Comparison of ENCODE assay signal across 1 cellular context in the genomic region with DNA sequence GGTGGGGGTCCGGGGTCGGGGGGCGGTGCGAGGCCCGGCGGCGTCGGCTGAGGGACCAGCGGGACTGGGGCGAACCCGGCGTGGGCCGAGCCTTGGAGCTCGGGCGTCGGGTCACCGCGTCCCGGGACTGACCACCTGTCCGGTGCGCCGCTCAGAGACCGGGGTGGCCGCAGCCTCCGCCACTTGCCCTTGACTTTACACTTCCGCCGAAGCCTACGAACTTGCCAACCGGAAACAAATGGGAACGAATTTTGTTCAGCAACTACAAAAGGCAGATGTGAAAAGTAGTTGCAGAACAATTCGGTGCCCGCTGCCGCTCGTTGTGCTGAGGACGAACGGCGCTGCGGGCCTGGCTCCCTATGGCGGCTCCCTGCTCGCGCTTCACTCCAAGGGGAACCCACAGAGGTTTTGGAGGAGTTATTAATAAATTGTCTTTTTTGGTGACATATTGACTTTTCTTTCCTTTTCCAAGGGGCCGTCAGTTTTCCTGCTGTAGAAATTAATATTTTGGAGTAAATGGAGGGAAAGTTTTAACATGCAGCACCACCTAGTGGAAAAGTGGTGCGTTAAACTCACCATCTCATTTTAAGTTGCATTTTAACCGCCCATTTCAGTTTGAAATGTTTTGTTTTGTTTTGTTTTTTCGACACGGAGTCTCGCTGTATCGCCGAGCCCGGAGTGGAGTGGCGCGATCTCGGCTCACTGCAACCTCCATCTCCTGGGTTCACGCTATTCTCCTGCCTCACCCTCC.
TF ChIP-seq lines count a peak whose summit lies in the region.

No MANE protein-coding gene starts in this region.

TF ChIP-seq in HepG2, 621 proteins besides CTCF, POLR2A, EP300 and RAD21 (continued from another document and continues in another):
- TF ChIP-seq, protein P1, sequence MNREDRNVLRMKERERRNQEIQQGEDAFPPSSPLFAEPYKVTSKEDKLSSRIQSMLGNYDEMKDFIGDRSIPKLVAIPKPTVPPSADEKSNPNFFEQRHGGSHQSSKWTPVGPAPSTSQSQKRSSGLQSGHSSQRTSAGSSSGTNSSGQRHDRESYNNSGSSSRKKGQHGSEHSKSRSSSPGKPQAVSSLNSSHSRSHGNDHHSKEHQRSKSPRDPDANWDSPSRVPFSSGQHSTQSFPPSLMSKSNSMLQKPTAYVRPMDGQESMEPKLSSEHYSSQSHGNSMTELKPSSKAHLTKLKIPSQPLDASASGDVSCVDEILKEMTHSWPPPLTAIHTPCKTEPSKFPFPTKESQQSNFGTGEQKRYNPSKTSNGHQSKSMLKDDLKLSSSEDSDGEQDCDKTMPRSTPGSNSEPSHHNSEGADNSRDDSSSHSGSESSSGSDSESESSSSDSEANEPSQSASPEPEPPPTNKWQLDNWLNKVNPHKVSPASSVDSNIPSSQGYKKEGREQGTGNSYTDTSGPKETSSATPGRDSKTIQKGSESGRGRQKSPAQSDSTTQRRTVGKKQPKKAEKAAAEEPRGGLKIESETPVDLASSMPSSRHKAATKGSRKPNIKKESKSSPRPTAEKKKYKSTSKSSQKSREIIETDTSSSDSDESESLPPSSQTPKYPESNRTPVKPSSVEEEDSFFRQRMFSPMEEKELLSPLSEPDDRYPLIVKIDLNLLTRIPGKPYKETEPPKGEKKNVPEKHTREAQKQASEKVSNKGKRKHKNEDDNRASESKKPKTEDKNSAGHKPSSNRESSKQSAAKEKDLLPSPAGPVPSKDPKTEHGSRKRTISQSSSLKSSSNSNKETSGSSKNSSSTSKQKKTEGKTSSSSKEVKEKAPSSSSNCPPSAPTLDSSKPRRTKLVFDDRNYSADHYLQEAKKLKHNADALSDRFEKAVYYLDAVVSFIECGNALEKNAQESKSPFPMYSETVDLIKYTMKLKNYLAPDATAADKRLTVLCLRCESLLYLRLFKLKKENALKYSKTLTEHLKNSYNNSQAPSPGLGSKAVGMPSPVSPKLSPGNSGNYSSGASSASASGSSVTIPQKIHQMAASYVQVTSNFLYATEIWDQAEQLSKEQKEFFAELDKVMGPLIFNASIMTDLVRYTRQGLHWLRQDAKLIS (CRISPR knock-in tag; IDR thresholded peaks at IDR 0.05) = no peak
- TF ChIP-seq, protein P2, sequence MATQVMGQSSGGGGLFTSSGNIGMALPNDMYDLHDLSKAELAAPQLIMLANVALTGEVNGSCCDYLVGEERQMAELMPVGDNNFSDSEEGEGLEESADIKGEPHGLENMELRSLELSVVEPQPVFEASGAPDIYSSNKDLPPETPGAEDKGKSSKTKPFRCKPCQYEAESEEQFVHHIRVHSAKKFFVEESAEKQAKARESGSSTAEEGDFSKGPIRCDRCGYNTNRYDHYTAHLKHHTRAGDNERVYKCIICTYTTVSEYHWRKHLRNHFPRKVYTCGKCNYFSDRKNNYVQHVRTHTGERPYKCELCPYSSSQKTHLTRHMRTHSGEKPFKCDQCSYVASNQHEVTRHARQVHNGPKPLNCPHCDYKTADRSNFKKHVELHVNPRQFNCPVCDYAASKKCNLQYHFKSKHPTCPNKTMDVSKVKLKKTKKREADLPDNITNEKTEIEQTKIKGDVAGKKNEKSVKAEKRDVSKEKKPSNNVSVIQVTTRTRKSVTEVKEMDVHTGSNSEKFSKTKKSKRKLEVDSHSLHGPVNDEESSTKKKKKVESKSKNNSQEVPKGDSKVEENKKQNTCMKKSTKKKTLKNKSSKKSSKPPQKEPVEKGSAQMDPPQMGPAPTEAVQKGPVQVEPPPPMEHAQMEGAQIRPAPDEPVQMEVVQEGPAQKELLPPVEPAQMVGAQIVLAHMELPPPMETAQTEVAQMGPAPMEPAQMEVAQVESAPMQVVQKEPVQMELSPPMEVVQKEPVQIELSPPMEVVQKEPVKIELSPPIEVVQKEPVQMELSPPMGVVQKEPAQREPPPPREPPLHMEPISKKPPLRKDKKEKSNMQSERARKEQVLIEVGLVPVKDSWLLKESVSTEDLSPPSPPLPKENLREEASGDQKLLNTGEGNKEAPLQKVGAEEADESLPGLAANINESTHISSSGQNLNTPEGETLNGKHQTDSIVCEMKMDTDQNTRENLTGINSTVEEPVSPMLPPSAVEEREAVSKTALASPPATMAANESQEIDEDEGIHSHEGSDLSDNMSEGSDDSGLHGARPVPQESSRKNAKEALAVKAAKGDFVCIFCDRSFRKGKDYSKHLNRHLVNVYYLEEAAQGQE (IDR thresholded peaks at IDR 0.05; ENCODE audit: borderline replicate concordance in 1 of 2, low read depth in 1 of 2, low read length in 2 of 2) = no peak
- TF ChIP-seq, protein P3, sequence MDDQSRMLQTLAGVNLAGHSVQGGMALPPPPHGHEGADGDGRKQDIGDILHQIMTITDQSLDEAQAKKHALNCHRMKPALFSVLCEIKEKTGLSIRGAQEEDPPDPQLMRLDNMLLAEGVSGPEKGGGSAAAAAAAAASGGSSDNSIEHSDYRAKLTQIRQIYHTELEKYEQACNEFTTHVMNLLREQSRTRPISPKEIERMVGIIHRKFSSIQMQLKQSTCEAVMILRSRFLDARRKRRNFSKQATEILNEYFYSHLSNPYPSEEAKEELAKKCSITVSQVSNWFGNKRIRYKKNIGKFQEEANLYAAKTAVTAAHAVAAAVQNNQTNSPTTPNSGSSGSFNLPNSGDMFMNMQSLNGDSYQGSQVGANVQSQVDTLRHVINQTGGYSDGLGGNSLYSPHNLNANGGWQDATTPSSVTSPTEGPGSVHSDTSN (CRISPR knock-in tag; IDR thresholded peaks at IDR 0.05; ENCODE audit: borderline replicate concordance) = 0 out of 2 replicates have a peak, but pooled peaks have one; percentile 10
- TF ChIP-seq, protein P4, sequence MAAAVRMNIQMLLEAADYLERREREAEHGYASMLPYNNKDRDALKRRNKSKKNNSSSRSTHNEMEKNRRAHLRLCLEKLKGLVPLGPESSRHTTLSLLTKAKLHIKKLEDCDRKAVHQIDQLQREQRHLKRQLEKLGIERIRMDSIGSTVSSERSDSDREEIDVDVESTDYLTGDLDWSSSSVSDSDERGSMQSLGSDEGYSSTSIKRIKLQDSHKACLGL (CRISPR knock-in tag; IDR thresholded peaks at IDR 0.05) = no peak
- TF ChIP-seq, protein P5, sequence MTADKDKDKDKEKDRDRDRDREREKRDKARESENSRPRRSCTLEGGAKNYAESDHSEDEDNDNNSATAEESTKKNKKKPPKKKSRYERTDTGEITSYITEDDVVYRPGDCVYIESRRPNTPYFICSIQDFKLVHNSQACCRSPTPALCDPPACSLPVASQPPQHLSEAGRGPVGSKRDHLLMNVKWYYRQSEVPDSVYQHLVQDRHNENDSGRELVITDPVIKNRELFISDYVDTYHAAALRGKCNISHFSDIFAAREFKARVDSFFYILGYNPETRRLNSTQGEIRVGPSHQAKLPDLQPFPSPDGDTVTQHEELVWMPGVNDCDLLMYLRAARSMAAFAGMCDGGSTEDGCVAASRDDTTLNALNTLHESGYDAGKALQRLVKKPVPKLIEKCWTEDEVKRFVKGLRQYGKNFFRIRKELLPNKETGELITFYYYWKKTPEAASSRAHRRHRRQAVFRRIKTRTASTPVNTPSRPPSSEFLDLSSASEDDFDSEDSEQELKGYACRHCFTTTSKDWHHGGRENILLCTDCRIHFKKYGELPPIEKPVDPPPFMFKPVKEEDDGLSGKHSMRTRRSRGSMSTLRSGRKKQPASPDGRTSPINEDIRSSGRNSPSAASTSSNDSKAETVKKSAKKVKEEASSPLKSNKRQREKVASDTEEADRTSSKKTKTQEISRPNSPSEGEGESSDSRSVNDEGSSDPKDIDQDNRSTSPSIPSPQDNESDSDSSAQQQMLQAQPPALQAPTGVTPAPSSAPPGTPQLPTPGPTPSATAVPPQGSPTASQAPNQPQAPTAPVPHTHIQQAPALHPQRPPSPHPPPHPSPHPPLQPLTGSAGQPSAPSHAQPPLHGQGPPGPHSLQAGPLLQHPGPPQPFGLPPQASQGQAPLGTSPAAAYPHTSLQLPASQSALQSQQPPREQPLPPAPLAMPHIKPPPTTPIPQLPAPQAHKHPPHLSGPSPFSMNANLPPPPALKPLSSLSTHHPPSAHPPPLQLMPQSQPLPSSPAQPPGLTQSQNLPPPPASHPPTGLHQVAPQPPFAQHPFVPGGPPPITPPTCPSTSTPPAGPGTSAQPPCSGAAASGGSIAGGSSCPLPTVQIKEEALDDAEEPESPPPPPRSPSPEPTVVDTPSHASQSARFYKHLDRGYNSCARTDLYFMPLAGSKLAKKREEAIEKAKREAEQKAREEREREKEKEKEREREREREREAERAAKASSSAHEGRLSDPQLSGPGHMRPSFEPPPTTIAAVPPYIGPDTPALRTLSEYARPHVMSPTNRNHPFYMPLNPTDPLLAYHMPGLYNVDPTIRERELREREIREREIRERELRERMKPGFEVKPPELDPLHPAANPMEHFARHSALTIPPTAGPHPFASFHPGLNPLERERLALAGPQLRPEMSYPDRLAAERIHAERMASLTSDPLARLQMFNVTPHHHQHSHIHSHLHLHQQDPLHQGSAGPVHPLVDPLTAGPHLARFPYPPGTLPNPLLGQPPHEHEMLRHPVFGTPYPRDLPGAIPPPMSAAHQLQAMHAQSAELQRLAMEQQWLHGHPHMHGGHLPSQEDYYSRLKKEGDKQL (CRISPR knock-in tag; IDR thresholded peaks at IDR 0.05; ENCODE audit: low read depth) = no peak
- TF ChIP-seq ZNF484 (CRISPR knock-in tag; IDR thresholded peaks at IDR 0.05; ENCODE audit: borderline replicate concordance, low read depth) (no peak), ZNF446 (CRISPR knock-in tag; IDR thresholded peaks at IDR 0.05) (no peak), SNAI1 (CRISPR knock-in tag; IDR thresholded peaks at IDR 0.05; ENCODE audit: borderline replicate concordance) (no peak), MIER3 (CRISPR knock-in tag; IDR thresholded peaks at IDR 0.05; ENCODE audit: borderline replicate concordance) (no peak), SMYD3 (CRISPR knock-in tag; IDR thresholded peaks at IDR 0.05) (0 out of 2 replicates have a peak, but pooled peaks have one; percentile 39), CEBPB (IDR thresholded peaks at IDR 0.05; ENCODE audit: borderline replicate concordance, low read depth, low read length) (no peak), ZKSCAN5 (CRISPR knock-in tag; IDR thresholded peaks at IDR 0.05) (no peak), CHD4 (IDR thresholded peaks at IDR 0.05; ENCODE audit: borderline replicate concordance, low read length) (no peak), ARID2 (CRISPR knock-in tag; IDR thresholded peaks at IDR 0.05; ENCODE audit: borderline replicate concordance) (0 out of 2 replicates have a peak, but pooled peaks have one; percentile 57), SOX5 (CRISPR knock-in tag; IDR thresholded peaks at IDR 0.05; ENCODE audit: borderline replicate concordance) (no peak), ZSCAN20 (CRISPR knock-in tag; IDR thresholded peaks at IDR 0.05; ENCODE audit: borderline replicate concordance) (no peak), ZNF230 (CRISPR knock-in tag; IDR thresholded peaks at IDR 0.05) (no peak)
- TF ChIP-seq, protein P6, sequence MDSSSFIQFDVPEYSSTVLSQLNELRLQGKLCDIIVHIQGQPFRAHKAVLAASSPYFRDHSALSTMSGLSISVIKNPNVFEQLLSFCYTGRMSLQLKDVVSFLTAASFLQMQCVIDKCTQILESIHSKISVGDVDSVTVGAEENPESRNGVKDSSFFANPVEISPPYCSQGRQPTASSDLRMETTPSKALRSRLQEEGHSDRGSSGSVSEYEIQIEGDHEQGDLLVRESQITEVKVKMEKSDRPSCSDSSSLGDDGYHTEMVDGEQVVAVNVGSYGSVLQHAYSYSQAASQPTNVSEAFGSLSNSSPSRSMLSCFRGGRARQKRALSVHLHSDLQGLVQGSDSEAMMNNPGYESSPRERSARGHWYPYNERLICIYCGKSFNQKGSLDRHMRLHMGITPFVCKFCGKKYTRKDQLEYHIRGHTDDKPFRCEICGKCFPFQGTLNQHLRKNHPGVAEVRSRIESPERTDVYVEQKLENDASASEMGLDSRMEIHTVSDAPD (CRISPR knock-in tag; IDR thresholded peaks at IDR 0.05) = no peak
- TF ChIP-seq, protein P7, sequence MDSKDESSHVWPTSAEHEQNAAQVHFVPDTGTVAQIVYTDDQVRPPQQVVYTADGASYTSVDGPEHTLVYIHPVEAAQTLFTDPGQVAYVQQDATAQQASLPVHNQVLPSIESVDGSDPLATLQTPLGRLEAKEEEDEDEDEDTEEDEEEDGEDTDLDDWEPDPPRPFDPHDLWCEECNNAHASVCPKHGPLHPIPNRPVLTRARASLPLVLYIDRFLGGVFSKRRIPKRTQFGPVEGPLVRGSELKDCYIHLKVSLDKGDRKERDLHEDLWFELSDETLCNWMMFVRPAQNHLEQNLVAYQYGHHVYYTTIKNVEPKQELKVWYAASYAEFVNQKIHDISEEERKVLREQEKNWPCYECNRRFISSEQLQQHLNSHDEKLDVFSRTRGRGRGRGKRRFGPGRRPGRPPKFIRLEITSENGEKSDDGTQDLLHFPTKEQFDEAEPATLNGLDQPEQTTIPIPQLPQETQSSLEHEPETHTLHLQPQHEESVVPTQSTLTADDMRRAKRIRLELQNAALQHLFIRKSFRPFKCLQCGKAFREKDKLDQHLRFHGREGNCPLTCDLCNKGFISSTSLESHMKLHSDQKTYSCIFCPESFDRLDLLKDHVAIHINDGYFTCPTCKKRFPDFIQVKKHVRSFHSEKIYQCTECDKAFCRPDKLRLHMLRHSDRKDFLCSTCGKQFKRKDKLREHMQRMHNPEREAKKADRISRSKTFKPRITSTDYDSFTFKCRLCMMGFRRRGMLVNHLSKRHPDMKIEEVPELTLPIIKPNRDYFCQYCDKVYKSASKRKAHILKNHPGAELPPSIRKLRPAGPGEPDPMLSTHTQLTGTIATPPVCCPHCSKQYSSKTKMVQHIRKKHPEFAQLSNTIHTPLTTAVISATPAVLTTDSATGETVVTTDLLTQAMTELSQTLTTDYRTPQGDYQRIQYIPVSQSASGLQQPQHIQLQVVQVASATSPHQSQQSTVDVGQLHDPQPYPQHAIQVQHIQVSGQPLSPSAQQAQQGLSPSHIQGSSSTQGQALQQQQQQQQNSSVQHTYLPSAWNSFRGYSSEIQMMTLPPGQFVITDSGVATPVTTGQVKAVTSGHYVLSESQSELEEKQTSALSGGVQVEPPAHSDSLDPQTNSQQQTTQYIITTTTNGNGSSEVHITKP (CRISPR knock-in tag; IDR thresholded peaks at IDR 0.05; ENCODE audit: low read depth) = no peak
- TF ChIP-seq, protein P8, sequence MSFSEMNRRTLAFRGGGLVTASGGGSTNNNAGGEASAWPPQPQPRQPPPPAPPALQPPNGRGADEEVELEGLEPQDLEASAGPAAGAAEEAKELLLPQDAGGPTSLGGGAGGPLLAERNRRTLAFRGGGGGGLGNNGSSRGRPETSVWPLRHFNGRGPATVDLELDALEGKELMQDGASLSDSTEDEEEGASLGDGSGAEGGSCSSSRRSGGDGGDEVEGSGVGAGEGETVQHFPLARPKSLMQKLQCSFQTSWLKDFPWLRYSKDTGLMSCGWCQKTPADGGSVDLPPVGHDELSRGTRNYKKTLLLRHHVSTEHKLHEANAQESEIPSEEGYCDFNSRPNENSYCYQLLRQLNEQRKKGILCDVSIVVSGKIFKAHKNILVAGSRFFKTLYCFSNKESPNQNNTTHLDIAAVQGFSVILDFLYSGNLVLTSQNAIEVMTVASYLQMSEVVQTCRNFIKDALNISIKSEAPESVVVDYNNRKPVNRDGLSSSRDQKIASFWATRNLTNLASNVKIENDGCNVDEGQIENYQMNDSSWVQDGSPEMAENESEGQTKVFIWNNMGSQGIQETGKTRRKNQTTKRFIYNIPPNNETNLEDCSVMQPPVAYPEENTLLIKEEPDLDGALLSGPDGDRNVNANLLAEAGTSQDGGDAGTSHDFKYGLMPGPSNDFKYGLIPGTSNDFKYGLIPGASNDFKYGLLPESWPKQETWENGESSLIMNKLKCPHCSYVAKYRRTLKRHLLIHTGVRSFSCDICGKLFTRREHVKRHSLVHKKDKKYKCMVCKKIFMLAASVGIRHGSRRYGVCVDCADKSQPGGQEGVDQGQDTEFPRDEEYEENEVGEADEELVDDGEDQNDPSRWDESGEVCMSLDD (CRISPR knock-in tag; IDR thresholded peaks at IDR 0.05; ENCODE audit: borderline replicate concordance) = no peak
- TF ChIP-seq, protein P9, sequence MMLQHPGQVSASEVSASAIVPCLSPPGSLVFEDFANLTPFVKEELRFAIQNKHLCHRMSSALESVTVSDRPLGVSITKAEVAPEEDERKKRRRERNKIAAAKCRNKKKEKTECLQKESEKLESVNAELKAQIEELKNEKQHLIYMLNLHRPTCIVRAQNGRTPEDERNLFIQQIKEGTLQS (CRISPR knock-in tag; IDR thresholded peaks at IDR 0.05) = peak; percentile 7; the same call in 1 of the 2 replicates
- TF ChIP-seq, protein P10, sequence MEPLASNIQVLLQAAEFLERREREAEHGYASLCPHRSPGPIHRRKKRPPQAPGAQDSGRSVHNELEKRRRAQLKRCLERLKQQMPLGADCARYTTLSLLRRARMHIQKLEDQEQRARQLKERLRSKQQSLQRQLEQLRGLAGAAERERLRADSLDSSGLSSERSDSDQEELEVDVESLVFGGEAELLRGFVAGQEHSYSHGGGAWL (CRISPR knock-in tag; IDR thresholded peaks at IDR 0.05) = no peak; the same call in 1 of the 2 replicates
